7 cellular contexts compared by ENCODE assay signal in the genomic region with DNA sequence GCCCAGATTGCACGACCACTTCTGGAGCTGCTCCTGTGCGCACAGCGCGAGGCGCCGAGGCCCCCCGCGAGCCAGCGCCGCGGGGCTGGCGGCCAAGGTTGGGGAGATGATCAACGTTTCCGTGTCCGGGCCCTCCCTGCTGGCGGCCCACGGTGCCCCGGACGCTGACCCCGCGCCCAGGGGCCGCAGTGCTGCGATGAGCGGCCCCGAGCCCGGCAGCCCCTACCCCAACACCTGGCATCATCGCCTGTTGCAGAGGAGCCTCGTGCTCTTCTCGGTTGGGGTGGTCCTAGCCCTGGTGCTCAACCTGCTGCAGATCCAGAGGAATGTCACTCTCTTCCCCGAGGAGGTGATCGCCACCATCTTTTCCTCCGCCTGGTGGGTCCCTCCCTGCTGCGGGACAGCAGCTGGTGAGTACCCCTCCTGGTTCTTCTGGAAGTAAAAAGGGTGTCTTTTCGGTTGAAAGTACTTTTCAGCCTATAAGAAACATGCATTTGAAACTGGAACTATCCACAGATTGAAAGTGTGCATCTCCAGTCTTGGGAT. TPM values are rescaled to one million over a fixed set of nuclear protein-coding genes. Genes with fewer than 3 reads are reported as not detected.
DNase-seq lines count a peak whose midpoint lies in the region; ATAC-seq lines count a peak whose summit lies in the region.

No MANE protein-coding gene starts in this region.

- peak overlapping the region; percentile 99 for H3K4me2 ChIP-seq in skeletal muscle satellite cell (ENCODE audit: low read length)

- peaks cover 3% of the 10 kb centered on the region for H3K27me3 Mint-ChIP-seq in activated CD8-positive, alpha-beta T cell treated with anti-CD3 and anti-CD28 coated beads, Interleukin-2, amount 10 ng/mL, durations not matched to agents 7 days and 5 days (ENCODE audit: low read depth)

- H3K4me3 ChIP-seq in skeletal muscle satellite cell (ENCODE audit: low read length): peak overlapping the region; percentile 85

- DNase-seq in activated CD8-positive, alpha-beta T cell treated with anti-CD3 and anti-CD28 coated beads, Interleukin-2, amount 10 ng/mL, durations not matched to agents 7 days and 5 days: no peak
- DNase-seq in left cardiac atrium (peak; percentile 33), dermis blood vessel endothelial cell (no peak), iPS-NIHi11 (ENCODE audit: low spot score) (no peak)

- no peaks in the 10 kb centered on the region for H3K27me3 ChIP-seq in skeletal muscle satellite cell (ENCODE audit: control insufficient read depth, insufficient read depth, low read length)

- no peaks in the 10 kb centered on the region for H3K9me3 Mint-ChIP-seq in activated CD8-positive, alpha-beta T cell treated with anti-CD3 and anti-CD28 coated beads, Interleukin-2, amount 10 ng/mL, durations not matched to agents 7 days and 5 days (ENCODE audit: insufficient read depth)

- peak overlapping the region; percentile 95 for H3K4me3 Mint-ChIP-seq in activated CD8-positive, alpha-beta T cell treated with anti-CD3 and anti-CD28 coated beads, Interleukin-2, amount 10 ng/mL, durations not matched to agents 7 days and 5 days

- H3K9ac ChIP-seq in skeletal muscle satellite cell (ENCODE audit: low read depth, low read length): peak overlapping the region; percentile 90

- ATAC-seq in GM18511 (IDR thresholded peaks at IDR 0.05; ENCODE audit: unreplicated experiment): peak; percentile 3
- ATAC-seq in HG03039 (IDR thresholded peaks at IDR 0.05; ENCODE audit: unreplicated experiment): peak; percentile 0
- ATAC-seq in activated CD8-positive, alpha-beta T cell treated with anti-CD3 and anti-CD28 coated beads, Interleukin-2, amount 10 ng/mL, durations not matched to agents 7 days and 5 days: peak; percentile 0
- peak; percentile 1 to 2 for ATAC-seq in left cardiac atrium

- H3K4me1 Mint-ChIP-seq in activated CD8-positive, alpha-beta T cell treated with anti-CD3 and anti-CD28 coated beads, Interleukin-2, amount 10 ng/mL, durations not matched to agents 7 days and 5 days (ENCODE audit: low read depth): peaks cover 52% of the 10 kb centered on the region

- no peaks in the 10 kb centered on the region for H3K9me3 ChIP-seq in skeletal muscle satellite cell (replicated peaks; ENCODE audit: low read length)

- peaks cover 33% of the 10 kb centered on the region for H3K4me1 ChIP-seq in skeletal muscle satellite cell (ENCODE audit: control insufficient read depth, insufficient read depth, low read length)

- peaks cover 46% of the 10 kb centered on the region for H3K36me3 Mint-ChIP-seq in activated CD8-positive, alpha-beta T cell treated with anti-CD3 and anti-CD28 coated beads, Interleukin-2, amount 10 ng/mL, durations not matched to agents 7 days and 5 days (ENCODE audit: low read depth)

- peaks cover 27% of the 10 kb centered on the region for H3K36me3 ChIP-seq in skeletal muscle satellite cell (ENCODE audit: insufficient read depth, low read length)

- intact Hi-C loops in left cardiac atrium (cut with DNase I): loop anchor here (5.0 kb wide), 2 partner anchors 41 to 96 kb away; no protein-coding TSS in a partner anchor

- CTCF ChIA-PET in activated CD8-positive, alpha-beta T cell treated with anti-CD3 and anti-CD28 coated beads, Interleukin-2, amount 10 ng/mL, durations not matched to agents 7 days and 5 days (lab: Charles Lee): interaction anchor here (0.7 to 3.4 kb wide), 10 partner anchors 9 to 384 kb away, joined by 3 to 19 read pairs (median 4); no protein-coding TSS in a partner anchor

- H3K27ac Mint-ChIP-seq in activated CD8-positive, alpha-beta T cell treated with anti-CD3 and anti-CD28 coated beads, Interleukin-2, amount 10 ng/mL, durations not matched to agents 7 days and 5 days: peak overlapping the region; percentile 97

- POLR2A ChIA-PET in activated CD8-positive, alpha-beta T cell treated with anti-CD3 and anti-CD28 coated beads, Interleukin-2, amount 10 ng/mL, durations not matched to agents 7 days and 5 days (lab: Charles Lee): interaction anchor here (0.9 to 5.5 kb wide), 12 partner anchors 13 to 370 kb away, joined by 3 to 106 read pairs (median 10); a partner anchor contains a TSS

RNA-seq across cellular contexts. Expression of a gene that starts 0.7 kb away (rescaled TPM):
- total RNA-seq in activated CD8-positive, alpha-beta T cell treated with anti-CD3 and anti-CD28 coated beads, Interleukin-2, amount 10 ng/mL, durations not matched to agents 7 days and 5 days: 10 to 100 TPM; 83.9 to 89.1 TPM
- total RNA-seq in left cardiac atrium: 10 to 100 TPM; 37.3 to 42.3 TPM
- 114 and 316 TPM in 2 replicates for total RNA-seq in skeletal muscle satellite cell (2012; rRNA removed)
- total RNA-seq in dermis blood vessel endothelial cell: 93.9 and 140 TPM in 2 replicates
